18 cellular contexts compared by ENCODE assay signal in the genomic region with DNA sequence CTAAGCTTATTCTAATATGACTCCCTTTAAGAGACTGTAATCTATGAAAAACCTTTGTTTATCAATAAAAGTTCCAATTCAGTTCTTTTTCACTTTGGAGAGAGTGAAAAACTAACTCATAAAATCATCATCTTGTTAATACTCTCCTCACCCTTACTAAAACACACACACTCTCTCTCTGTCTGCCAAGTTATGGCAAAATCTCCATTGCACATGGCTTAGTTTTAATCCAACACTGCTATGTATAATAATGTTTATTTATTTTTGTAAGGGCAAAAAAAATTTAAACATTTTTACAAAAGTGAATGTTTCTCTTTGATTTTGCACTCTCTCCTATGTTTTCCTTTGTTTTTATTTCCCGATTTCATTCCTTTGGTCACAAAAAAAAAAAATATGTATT.
"Had no signal": no experiment of that assay in that cellular context is flagged by ENCODE, and none has a peak within 500 bp of the region (broad histone marks: within the 10 kb centered on the region; RNA-seq: fewer than 3 reads in every experiment).

No MANE protein-coding gene starts in this region.

- H3K79me2 ChIP-seq: hepatocyte had no signal

- H3K4me3 Mint-ChIP-seq: memory B cell, natural killer cell had no signal

- DNase-seq: cerebellar nuclear complex; colonic mucosa; dermis blood vessel endothelial cell; foreskin melanocyte; head of caudate nucleus; left lung; lower lobe of right lung; natural killer cell; nucleus accumbens; right cardiac atrium; stimulated activated CD4-positive, alpha-beta T cell treated with anti-CD3 and anti-CD28 coated beads, Interleukin-2, amount 100 ng/mL, for 48 hours; stimulated activated naive CD4-positive, alpha-beta T cell treated with Interleukin-2 at 50 U/mL for 16 hours had no signal

- H3K9me3 ChIP-seq: colonic mucosa, left lung, lower lobe of right lung, pancreas had no signal

- ATAC-seq: left lung, lower lobe of right lung, natural killer cell, right cardiac atrium had no signal

- H3K9me3 Mint-ChIP-seq: memory B cell, mesothelial cell of epicardium, natural killer cell, neural crest cell had no signal

- H3K4me3 ChIP-seq: colonic mucosa, hepatocyte, left lung, lower lobe of right lung, pancreas, smooth muscle cell had no signal

- H2AFZ ChIP-seq: hepatocyte had no signal

- H3K36me3 Mint-ChIP-seq: memory B cell, mesothelial cell of epicardium, natural killer cell had no signal

- H3K27me3 ChIP-seq: colonic mucosa had no signal

- H3K27ac Mint-ChIP-seq: mesothelial cell of epicardium, natural killer cell had no signal

- H3K36me3 ChIP-seq: colonic mucosa, left lung, lower lobe of right lung, pancreas had no signal

- H3K27ac ChIP-seq: colonic mucosa, hepatocyte, left lung, lower lobe of right lung, pancreas had no signal

- H3K4me1 Mint-ChIP-seq: memory B cell, natural killer cell had no signal

- H3K4me1 ChIP-seq: colonic mucosa, left lung, lower lobe of right lung, pancreas had no signal
